8 cellular contexts compared by ENCODE assay signal in genomic region chr2:44362207-44363015, GRCh38.
DNase-seq lines count a peak whose midpoint lies in the region.

No MANE protein-coding gene starts in this region.

- DNase-seq in HCEC 1CT: peak; percentile 57
- peak; percentile 41 for DNase-seq in MV-4-11 (lab: John Stamatoyannopoulos, UW)
- peak; percentile 31 for DNase-seq in activated CD4-positive, alpha-beta T cell treated with anti-CD3 and anti-CD28 coated beads, Interleukin-2, amount 50 U/mL, for 1 hour
- peak; percentile 24 for DNase-seq in effector CD4-positive, alpha-beta T cell
- DNase-seq in medulla oblongata (ENCODE audit: extremely low spot score): peak; percentile 43
- DNase-seq in stimulated activated CD8-positive, alpha-beta memory T cell treated with anti-CD3 and anti-CD28 coated beads, Interleukin-4, amount 100 ng/mL, for 48 hours: peak; percentile 63
- no peak for DNase-seq in NCI-H1930 (lab: John Stamatoyannopoulos, UW)

- H3K4me3 ChIP-seq in GM08714 (ENCODE audit: low read length): peak overlapping the region; percentile 87

Comparison
In these comparisons a context has a peak if more than half of its experiments do, and no peak if none do; other contexts are left out.
1. DNase-seq: peak in HCEC 1CT (single experiment), MV-4-11 (single experiment), activated CD4-positive, alpha-beta T cell treated with anti-CD3 and anti-CD28 coated beads, Interleukin-2, amount 50 U/mL, for 1 hour (single experiment), effector CD4-positive, alpha-beta T cell (single experiment), medulla oblongata (single experiment) and stimulated activated CD8-positive, alpha-beta memory T cell treated with anti-CD3 and anti-CD28 coated beads, Interleukin-4, amount 100 ng/mL, for 48 hours (single experiment); none in NCI-H1930 (0 of 2).